In genomic region chr5:132770476-132771159, GRCh38 we compare ENCODE assay signal across 14 cellular contexts. TPM values are rescaled to one million over a fixed set of nuclear protein-coding genes. Genes with fewer than 3 reads are reported as not detected.
DNase-seq lines count a peak whose midpoint lies in the region; ATAC-seq lines count a peak whose summit lies in the region.
"Had no signal": no experiment of that assay in that cellular context is flagged by ENCODE, and none has a peak within 500 bp of the region (broad histone marks: within the 10 kb centered on the region; RNA-seq: fewer than 3 reads in every experiment).

No MANE protein-coding gene starts in this region.

- H3K14ac ChIP-seq in neuronal stem cell (ENCODE audit: low read length) = peak overlapping the region; percentile 17

- peaks cover 13% of the 10 kb centered on the region; the same call in 1 of the 2 replicates for H3K4me1 ChIP-seq in SJCRH30
- peaks cover 2 to 26% of the 10 kb centered on the region in 2 donors for H3K4me1 ChIP-seq in neuronal stem cell (ENCODE audit: control insufficient read depth in 2 of 2, insufficient read depth in 1 of 2, low read depth in 1 of 2, low read length in 2 of 2)

- no peak overlapping the region for H4K8ac ChIP-seq in neuronal stem cell (ENCODE audit: low read depth, low read length)

- H3K4me2 ChIP-seq in neuronal stem cell (ENCODE audit: insufficient read depth, low read length, poor library complexity, severe bottlenecking) = no peak overlapping the region

- no peak overlapping the region for H2BK120ac ChIP-seq in neuronal stem cell (ENCODE audit: low read depth, low read length)

- H3K9ac ChIP-seq in neuronal stem cell (ENCODE audit: low read depth, low read length, poor library complexity) = no peak overlapping the region

- peaks cover 22% of the 10 kb centered on the region for H3K79me1 ChIP-seq in neuronal stem cell (ENCODE audit: low read depth, low read length)

- DNase-seq in AG08395 (ENCODE audit: low spot score) = peak; percentile 64
- no peak for DNase-seq in SJCRH30
- DNase-seq in globus pallidus (ENCODE audit: low spot score) = peak; percentile 71
- no peak for DNase-seq in neuronal stem cell (ENCODE audit: low spot score)
- DNase-seq in effector CD4-positive, alpha-beta T cell = no peak
- DNase-seq: activated CD8-positive, alpha-beta memory T cell treated with anti-CD3 and anti-CD28 coated beads, Interleukin-2, amount 10 ng/mL, durations not matched to agents 7 days and 5 days; effector memory CD8-positive, alpha-beta T cell; Kasumi-1; NCI-H187; NCI-H748 treated with DMSO at 0.1 percent for 48 hours had no signal

- H3K18ac ChIP-seq in neuronal stem cell (ENCODE audit: low read length) = peak overlapping the region; percentile 58

- no peak overlapping the region for H4K91ac ChIP-seq in neuronal stem cell (ENCODE audit: low read depth, low read length, poor library complexity)

- H3K27ac ChIP-seq in SJCRH30 (peak overlapping the region; percentile 41; the same call in 1 of the 2 replicates), neuronal stem cell (replicated peaks; ENCODE audit: low read length) (no peak overlapping the region)
- H3K27ac ChIP-seq: vagina had no signal

- no peak overlapping the region for H2AK5ac ChIP-seq in neuronal stem cell (ENCODE audit: low read depth, low read length)

- H3K27me3 ChIP-seq in SJCRH30 (no peaks in the 10 kb centered on the region), neuronal stem cell (ENCODE audit: control insufficient read depth in 3 of 3, insufficient read depth in 3 of 3, low read depth in 1 of 3, low read length in 3 of 3) (no peaks in the 10 kb centered on the region)
- H3K27me3 ChIP-seq: vagina had no signal

- no peak overlapping the region for H3K4me3 ChIP-seq in SJCRH30
- H3K4me3 ChIP-seq in neuronal stem cell (ENCODE audit: low read length in 2 of 2) = no peak overlapping the region
- H3K4me3 ChIP-seq: vagina had no signal

- no CpG with 5 or more reads among the region's 8 CpGs for WGBS in neuronal stem cell (ENCODE audit: extremely low coverage in 2 of 2, insufficient read length in 2 of 2, insufficient replicate concordance in 1 of 2), 2 donors

- H3K23ac ChIP-seq in neuronal stem cell (ENCODE audit: low read depth, low read length, poor library complexity) = peak overlapping the region; percentile 48

- no peak overlapping the region for H3K4ac ChIP-seq in neuronal stem cell (ENCODE audit: low read length)

- H3K36me3 ChIP-seq in SJCRH30 (no peaks in the 10 kb centered on the region), neuronal stem cell (replicated peaks in 1 of 2; ENCODE audit: control insufficient read depth in 2 of 2, insufficient read depth in 2 of 2, low read length in 2 of 2) (no peaks in the 10 kb centered on the region)
- H3K36me3 ChIP-seq: vagina had no signal

- H3K9me3 ChIP-seq in SJCRH30 (replicated peaks) (no peaks in the 10 kb centered on the region), neuronal stem cell (replicated peaks in 1 of 2; ENCODE audit: control insufficient read depth in 2 of 2, insufficient read depth in 1 of 2, low read depth in 1 of 2, low read length in 2 of 2) (no peaks in the 10 kb centered on the region)
- H3K9me3 ChIP-seq: vagina had no signal

- ATAC-seq in GM18867 (IDR thresholded peaks at IDR 0.05; ENCODE audit: unreplicated experiment) = no peak
- no peak for ATAC-seq in HG02852 (IDR thresholded peaks at IDR 0.05; ENCODE audit: unreplicated experiment)
- no peak for ATAC-seq in HG03045 (IDR thresholded peaks at IDR 0.05; ENCODE audit: unreplicated experiment)
- ATAC-seq: activated CD8-positive, alpha-beta memory T cell treated with anti-CD3 and anti-CD28 coated beads, Interleukin-2, amount 10 ng/mL, durations not matched to agents 7 days and 5 days; effector memory CD8-positive, alpha-beta T cell had no signal

- H2BK5ac ChIP-seq in neuronal stem cell (ENCODE audit: low read length) = peak overlapping the region; percentile 7

- peak overlapping the region; percentile 70 for H2BK12ac ChIP-seq in neuronal stem cell (ENCODE audit: low read length)

- H2AFZ ChIP-seq in neuronal stem cell (ENCODE audit: low read length) = no peak overlapping the region

- H2BK15ac ChIP-seq in neuronal stem cell (ENCODE audit: low read length) = no peak overlapping the region

RNA-seq across cellular contexts. Expression of gene SEPTIN8, which starts 6.4 kb away (rescaled TPM):
- 25.4 and 26.5 TPM in 2 replicates for total RNA-seq in SJCRH30 (2014; rRNA removed; shearing (Covaris generic))
- polyA plus RNA-seq in neuronal stem cell (2013, experiment 1 of 2) = 53.7 TPM
- polyA plus RNA-seq in neuronal stem cell (2013, experiment 2 of 2) = 53.2 TPM

RNA-seq across cellular contexts. Expression of gene CCNI2, which starts 23.4 kb away (rescaled TPM):
- total RNA-seq in SJCRH30 (2014; rRNA removed; shearing (Covaris generic)) = not detected in 2 replicates
- 0.17 TPM for polyA plus RNA-seq in neuronal stem cell (2013, experiment 1 of 2)
- 0.14 TPM for polyA plus RNA-seq in neuronal stem cell (2013, experiment 2 of 2)
- total RNA-seq: vagina had no signal

RNA-seq across cellular contexts. Expression of gene KIF3A, which starts 33.3 kb away (rescaled TPM):
- 7.7 and 8.3 TPM in 2 replicates for total RNA-seq in SJCRH30 (2014; rRNA removed; shearing (Covaris generic))
- polyA plus RNA-seq in neuronal stem cell (2013, experiment 1 of 2) = 15.7 TPM
- polyA plus RNA-seq in neuronal stem cell (2013, experiment 2 of 2) = 17.9 TPM

RNA-seq across cellular contexts. Expression of gene SOWAHA, which starts 42.5 kb away (rescaled TPM):
- total RNA-seq in SJCRH30 (2014; rRNA removed; shearing (Covaris generic)) = 0.02 and 0.08 TPM in 2 replicates
- polyA plus RNA-seq in neuronal stem cell (2013, experiment 1 of 2) = 0.03 TPM
- polyA plus RNA-seq in neuronal stem cell (2013, experiment 2 of 2) = 0.01 TPM
- total RNA-seq: vagina had no signal

RNA-seq across cellular contexts. Expression of gene SHROOM1, which starts 59.8 kb away (rescaled TPM):
- 1.6 and 2.5 TPM in 2 replicates for total RNA-seq in SJCRH30 (2014; rRNA removed; shearing (Covaris generic))
- 1.7 TPM for polyA plus RNA-seq in neuronal stem cell (2013, experiment 1 of 2)
- polyA plus RNA-seq in neuronal stem cell (2013, experiment 2 of 2) = 1.8 TPM

Comparison
In these comparisons a context has a peak if more than half of its experiments do, and no peak if none do; other contexts are left out.
1. DNase-seq: peak in AG08395 (single experiment) and globus pallidus (single experiment); none in SJCRH30 (0 of 2), neuronal stem cell (single experiment) and effector CD4-positive, alpha-beta T cell (single experiment).